Comparison of ENCODE assay signal across 9 cellular contexts in the genomic region with DNA sequence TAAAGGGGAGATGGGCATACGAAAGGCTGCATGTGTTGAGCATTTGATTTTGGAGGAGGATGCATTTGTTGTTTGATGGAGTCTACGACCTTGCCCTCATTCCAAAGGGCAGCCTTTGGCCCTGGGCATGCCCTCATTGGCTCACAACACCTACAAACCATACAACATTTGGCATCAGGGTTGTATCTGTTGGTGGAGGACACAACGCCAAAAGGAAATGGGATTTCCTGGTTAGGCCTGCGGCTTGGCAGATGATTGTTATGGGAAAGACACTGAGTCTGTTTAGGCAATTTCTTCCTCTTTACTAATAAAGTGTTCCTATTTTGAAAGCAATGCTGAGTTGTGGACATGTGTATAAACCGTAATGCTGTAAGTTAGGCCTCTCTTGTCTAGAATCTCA.
DNase-seq lines count a peak whose midpoint lies in the region; ATAC-seq, FAIRE-seq and TF ChIP-seq lines count a peak whose summit lies in the region.
"Had no signal": no experiment of that assay in that cellular context is flagged by ENCODE, and none has a peak within 500 bp of the region (broad histone marks: within the 10 kb centered on the region; RNA-seq: fewer than 3 reads in every experiment).

No MANE protein-coding gene starts in this region.

- H3K4me3 ChIP-seq in right atrium auricular region (peak overlapping the region in 1 of 2 donors; percentile 11), tibial nerve (peak overlapping the region in 2 of 4 donors; percentile 5 to 28)

- H3K27ac ChIP-seq in right atrium auricular region, result peak overlapping the region; percentile 26 to 50
- peak overlapping the region in 3 of 4 donors; percentile 18 to 52 (median 35) for H3K27ac ChIP-seq in tibial nerve

- peaks cover 19% of the 10 kb centered on the region for H3K36me3 Mint-ChIP-seq in activated T-cell treated with anti-CD3 and anti-CD28 coated beads, Interleukin-2, amount 50 U/mL, for 4 hours (ENCODE audit: insufficient read depth)
- H3K36me3 Mint-ChIP-seq in T-helper 1 cell treated with Interleukin-12 subunit alpha and Interleukin-12 subunit beta and Interleukin-4 antibody, amounts not matched to agents 30 μg/mL and 1 μg/mL, for 36 hours (ENCODE audit: low read depth), result peaks cover 22% of the 10 kb centered on the region

- H3K4me1 ChIP-seq in right atrium auricular region, result peaks cover 0 to 30% of the 10 kb centered on the region in 2 donors
- peaks cover 0 to 22% (median 8%) of the 10 kb centered on the region in 4 donors for H3K4me1 ChIP-seq in tibial nerve

- no peak for FAIRE-seq in GM12892 (lab: Jason Lieb, UNC)

- H3K27me3 Mint-ChIP-seq in activated T-cell treated with anti-CD3 and anti-CD28 coated beads, Interleukin-2, amount 50 U/mL, for 4 hours (ENCODE audit: low read depth), result no peaks in the 10 kb centered on the region
- H3K27me3 Mint-ChIP-seq in T-helper 1 cell treated with Interleukin-12 subunit alpha and Interleukin-12 subunit beta and Interleukin-4 antibody, amounts not matched to agents 30 μg/mL and 1 μg/mL, for 36 hours (ENCODE audit: low read depth), result no peaks in the 10 kb centered on the region

- H3K9me3 ChIP-seq in right atrium auricular region, result no peaks in the 10 kb centered on the region
- no peaks in the 10 kb centered on the region for H3K9me3 ChIP-seq in tibial nerve

- no peak for DNase-seq in activated T-cell treated with anti-CD3 and anti-CD28 coated beads, Interleukin-2, amount 50 U/mL, for 4 hours
- DNase-seq in activated T-cell treated with anti-CD3 and anti-CD28 coated beads for 4 hours (no peak), right atrium auricular region (ENCODE audit: low spot score) (no peak), tibial nerve (ENCODE audit: low spot score in 2 of 2) (no peak), NCI-H2171 (lab: John Stamatoyannopoulos, UW) (no peak), GM12892 (ENCODE audit: insufficient read length) (no peak)
- DNase-seq: NCI-H187 had no signal

- ATAC-seq in activated T-cell treated with anti-CD3 and anti-CD28 coated beads, Interleukin-2, amount 50 U/mL, for 4 hours, result peak; percentile 6 to 8
- ATAC-seq in GM21619 (IDR thresholded peaks at IDR 0.05; ENCODE audit: unreplicated experiment), result no peak

- peak overlapping the region; percentile 92 for H3K27ac Mint-ChIP-seq in T-helper 1 cell treated with Interleukin-12 subunit alpha and Interleukin-12 subunit beta and Interleukin-4 antibody, amounts not matched to agents 30 μg/mL and 1 μg/mL, for 36 hours

- H3K36me3 ChIP-seq in right atrium auricular region (no peaks in the 10 kb centered on the region), tibial nerve (no peaks in the 10 kb centered on the region)

- peak overlapping the region; percentile 88 for H3K4me3 Mint-ChIP-seq in activated T-cell treated with anti-CD3 and anti-CD28 coated beads, Interleukin-2, amount 50 U/mL, for 4 hours
- H3K4me3 Mint-ChIP-seq in T-helper 1 cell treated with Interleukin-12 subunit alpha and Interleukin-12 subunit beta and Interleukin-4 antibody, amounts not matched to agents 30 μg/mL and 1 μg/mL, for 36 hours, result peak overlapping the region; percentile 95

- H3K4me1 Mint-ChIP-seq in activated T-cell treated with anti-CD3 and anti-CD28 coated beads, Interleukin-2, amount 50 U/mL, for 4 hours (ENCODE audit: low read depth), result peaks cover 69% of the 10 kb centered on the region
- peaks cover 46% of the 10 kb centered on the region for H3K4me1 Mint-ChIP-seq in T-helper 1 cell treated with Interleukin-12 subunit alpha and Interleukin-12 subunit beta and Interleukin-4 antibody, amounts not matched to agents 30 μg/mL and 1 μg/mL, for 36 hours (ENCODE audit: low read depth)

- TF ChIP-seq POLR2A in tibial nerve (IDR thresholded peaks at IDR 0.05), result no peak
- TF ChIP-seq POLR2A in GM12892 (IDR thresholded peaks at IDR 0.05; ENCODE audit: low read depth, low read length), result no peak

- TF ChIP-seq EP300 in tibial nerve (IDR thresholded peaks at IDR 0.05), result peak in 1 of 2 donors; percentile 60

- no peak for TF ChIP-seq CTCF in right atrium auricular region (IDR thresholded peaks at IDR 0.05)
- TF ChIP-seq CTCF in tibial nerve (IDR thresholded peaks at IDR 0.05), result no peak

- WGBS in tibial nerve, 2 donors, result 72 to 84% methylated on average over 5 of the region's 5 CpGs

- peaks cover 3% of the 10 kb centered on the region for H3K9me3 Mint-ChIP-seq in activated T-cell treated with anti-CD3 and anti-CD28 coated beads, Interleukin-2, amount 50 U/mL, for 4 hours
- H3K9me3 Mint-ChIP-seq in T-helper 1 cell treated with Interleukin-12 subunit alpha and Interleukin-12 subunit beta and Interleukin-4 antibody, amounts not matched to agents 30 μg/mL and 1 μg/mL, for 36 hours, result peaks cover 18% of the 10 kb centered on the region

- H3K27me3 ChIP-seq in right atrium auricular region (no peaks in the 10 kb centered on the region), tibial nerve (no peaks in the 10 kb centered on the region)
